Comparison of ENCODE assay signal across 17 cellular contexts in the genomic region with DNA sequence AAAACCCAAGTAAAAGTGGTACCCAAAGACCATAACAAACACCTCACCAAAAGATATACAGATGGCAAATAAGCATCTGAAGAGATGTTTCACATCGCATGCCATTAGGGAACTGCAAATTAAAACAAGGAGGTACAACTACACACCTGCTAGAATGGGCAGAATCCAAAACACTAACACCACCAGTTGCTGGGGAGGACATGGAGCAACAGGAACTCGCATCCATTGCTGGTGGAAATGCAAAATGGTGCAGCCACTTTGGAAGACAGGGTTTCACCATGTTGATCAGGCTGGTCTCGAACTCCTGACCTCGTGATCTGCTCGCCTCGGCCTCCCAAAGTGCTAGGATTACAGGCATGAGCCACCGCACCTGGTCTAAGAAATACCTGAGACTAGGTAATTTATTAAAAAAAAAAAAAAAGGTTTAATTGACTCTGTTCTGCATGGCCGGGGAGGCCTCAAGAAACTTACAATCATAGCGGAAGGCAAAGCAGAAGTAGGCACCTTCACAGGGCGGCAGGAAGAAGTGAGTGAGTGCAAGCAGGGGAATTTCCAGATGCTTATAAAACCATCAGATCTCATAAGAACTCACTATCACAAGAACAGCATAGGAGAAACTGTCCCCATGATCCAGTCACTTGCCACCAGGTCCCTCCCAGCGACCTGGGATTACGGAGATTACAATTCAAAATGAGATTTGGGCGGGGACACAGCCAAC. TPM values are rescaled to one million over a fixed set of nuclear protein-coding genes. Genes with fewer than 3 reads are reported as not detected.
DNase-seq lines count a peak whose midpoint lies in the region; ATAC-seq and TF ChIP-seq lines count a peak whose summit lies in the region.
"Had no signal": no experiment of that assay in that cellular context is flagged by ENCODE, and none has a peak within 500 bp of the region (broad histone marks: within the 10 kb centered on the region; RNA-seq: fewer than 3 reads in every experiment).

No MANE protein-coding gene starts in this region.

- peaks cover 19% of the 10 kb centered on the region for H3K4me1 Mint-ChIP-seq in activated naive CD4-positive, alpha-beta T cell treated with anti-CD3 and anti-CD28 coated beads for 36 hours (ENCODE audit: low read depth)
- peaks cover 13% of the 10 kb centered on the region for H3K4me1 Mint-ChIP-seq in nephron

- no peak overlapping the region for H3K4me3 ChIP-seq in colonic mucosa
- H3K4me3 ChIP-seq: A549, PC-9 had no signal

- intact Hi-C loops in activated naive CD4-positive, alpha-beta T cell treated with anti-CD3 and anti-CD28 coated beads for 36 hours (cut with micrococcal nuclease), result loop anchor here (5.0 kb wide), 1 partner anchor 102 kb away; no protein-coding TSS in a partner anchor
- intact Hi-C loops in colonic mucosa (cut with DNase I), result no loop called here

- peaks cover 2% of the 10 kb centered on the region for H3K27me3 Mint-ChIP-seq in activated naive CD4-positive, alpha-beta T cell treated with anti-CD3 and anti-CD28 coated beads for 36 hours (ENCODE audit: low read depth)
- H3K27me3 Mint-ChIP-seq in nephron (ENCODE audit: low read depth), result peaks cover 17% of the 10 kb centered on the region

- H3K27ac ChIP-seq in colonic mucosa, result no peak overlapping the region
- H3K27ac ChIP-seq: A549, PC-9 had no signal

- H3K27me3 ChIP-seq in colonic mucosa, result peaks cover 8% of the 10 kb centered on the region

- DNase-seq in activated naive CD4-positive, alpha-beta T cell treated with anti-CD3 and anti-CD28 coated beads for 36 hours, result peak; percentile 27
- no peak for DNase-seq in activated naive CD4-positive, alpha-beta T cell (lab: John Stamatoyannopoulos, UW)
- DNase-seq in colonic mucosa (peak; percentile 9), NCI-H146 treated with DMSO at 0.1 percent for 48 hours (lab: John Stamatoyannopoulos, UW; ENCODE audit: unreplicated experiment) (no peak), NOMO-1 treated with dmso at 0.1 percent for 144 hours (lab: John Stamatoyannopoulos, UW; ENCODE audit: unreplicated experiment) (no peak)
- DNase-seq: MV-4-11; NCI-H1417 treated with DMSO at 0.1 percent for 48 hours; NCI-H2029 treated with DMSO at 0.1 percent for 48 hours; NCI-H524; NK-92 treated with Interleukin-12 subunit alpha and Interleukin-12 subunit beta, amount 100 ng/mL, for 24 hours; PC-9 had no signal

- H3K9ac ChIP-seq in colonic mucosa (ENCODE audit: low read depth in 2 of 2, low read length in 2 of 2), result no peak overlapping the region

- H3K9me3 Mint-ChIP-seq in activated naive CD4-positive, alpha-beta T cell treated with anti-CD3 and anti-CD28 coated beads for 36 hours, result no peaks in the 10 kb centered on the region
- H3K9me3 Mint-ChIP-seq in nephron, result no peaks in the 10 kb centered on the region

- TF ChIP-seq CTCF in colonic mucosa (IDR thresholded peaks at IDR 0.05), result no peak
- no peak for TF ChIP-seq CTCF in nephron (IDR thresholded peaks at IDR 0.05; ENCODE audit: unreplicated experiment in 3 of 3)

- no peak overlapping the region for H3K27ac Mint-ChIP-seq in activated naive CD4-positive, alpha-beta T cell treated with anti-CD3 and anti-CD28 coated beads for 36 hours
- H3K27ac Mint-ChIP-seq in nephron, result no peak overlapping the region

- H3K4me3 Mint-ChIP-seq in activated naive CD4-positive, alpha-beta T cell treated with anti-CD3 and anti-CD28 coated beads for 36 hours, result no peak overlapping the region
- H3K4me3 Mint-ChIP-seq in nephron, result peak overlapping the region in 2 of 3 experiments; percentile 29 to 56

- H3K9me3 ChIP-seq in colonic mucosa, result no peaks in the 10 kb centered on the region
- H3K9me3 ChIP-seq: A549, Caco-2 had no signal

- CTCF ChIA-PET in activated naive CD4-positive, alpha-beta T cell treated with anti-CD3 and anti-CD28 coated beads for 36 hours (lab: Charles Lee), result no interaction called here

- H3K4me1 ChIP-seq in colonic mucosa, result peaks cover 11% of the 10 kb centered on the region

- no peak for ATAC-seq in GM19467 (IDR thresholded peaks at IDR 0.05; ENCODE audit: unreplicated experiment)
- ATAC-seq: A549, HCT116 had no signal

- H3K36me3 ChIP-seq in colonic mucosa, result no peaks in the 10 kb centered on the region

- peaks cover 5% of the 10 kb centered on the region for H3K36me3 Mint-ChIP-seq in activated naive CD4-positive, alpha-beta T cell treated with anti-CD3 and anti-CD28 coated beads for 36 hours (ENCODE audit: low read depth)
- H3K36me3 Mint-ChIP-seq in nephron (ENCODE audit: low read depth), result peaks cover 15% of the 10 kb centered on the region

RNA-seq across cellular contexts. Expression of gene PRSS38, which starts 30.2 kb away (rescaled TPM):
- not detected for total RNA-seq in activated naive CD4-positive, alpha-beta T cell treated with anti-CD3 and anti-CD28 coated beads for 36 hours
- not detected for total RNA-seq in colonic mucosa
- total RNA-seq: Caco-2, HT1080, PC-9 had no signal

RNA-seq across cellular contexts. Expression of gene SNAP47, which starts 50.0 kb away (rescaled TPM):
- total RNA-seq in activated naive CD4-positive, alpha-beta T cell treated with anti-CD3 and anti-CD28 coated beads for 36 hours, result 10 to 100 TPM; 18.7 to 23.0 TPM
- 10 to 100 TPM; 19.0 to 28.0 TPM for total RNA-seq in colonic mucosa

RNA-seq across cellular contexts. Expression of gene JMJD4, which starts 50.2 kb away (rescaled TPM):
- 10 to 100 TPM; 11.3 to 11.7 TPM for total RNA-seq in activated naive CD4-positive, alpha-beta T cell treated with anti-CD3 and anti-CD28 coated beads for 36 hours
- 10 to 100 TPM in 1 of 2 donors, 1 to 10 TPM in 1; 9.0 to 16.0 TPM for total RNA-seq in colonic mucosa

Comparison
In these comparisons a context has a peak if more than half of its experiments do, and no peak if none do; other contexts are left out.
1. DNase-seq: peak in activated naive CD4-positive, alpha-beta T cell treated with anti-CD3 and anti-CD28 coated beads for 36 hours (single experiment) and colonic mucosa (single experiment); none in activated naive CD4-positive, alpha-beta T cell (0 of 4), NCI-H146 treated with DMSO at 0.1 percent for 48 hours (single experiment) and NOMO-1 treated with dmso at 0.1 percent for 144 hours (single experiment).